2 cellular contexts compared by ENCODE assay signal in genomic region chr17:21408220-21408619, GRCh38. TPM values are rescaled to one million over a fixed set of nuclear protein-coding genes. Genes with fewer than 3 reads are reported as not detected.
"Had no signal": no experiment of that assay in that cellular context is flagged by ENCODE, and none has a peak within 500 bp of the region (broad histone marks: within the 10 kb centered on the region; RNA-seq: fewer than 3 reads in every experiment).

No MANE protein-coding gene starts in this region.

RNA-seq across cellular contexts. Expression of gene KCNJ12, which starts 32.1 kb away (rescaled TPM):
- total RNA-seq: lung microvascular endothelial cell had no signal
- polyA plus RNA-seq: immature natural killer cell had no signal
